In genomic region chr6:118903691-118904090, GRCh38 we compare ENCODE assay signal across 27 cellular contexts. TPM values are rescaled to one million over a fixed set of nuclear protein-coding genes. Genes with fewer than 3 reads are reported as not detected.
DNase-seq lines count a peak whose midpoint lies in the region; ATAC-seq, FAIRE-seq and TF ChIP-seq lines count a peak whose summit lies in the region.
"Had no signal": no experiment of that assay in that cellular context is flagged by ENCODE, and none has a peak within 500 bp of the region (broad histone marks: within the 10 kb centered on the region; RNA-seq: fewer than 3 reads in every experiment).

No MANE protein-coding gene starts in this region.

- H3K27ac Mint-ChIP-seq in activated T-cell treated with anti-CD3 and anti-CD28 coated beads, Interleukin-2, amount 50 U/mL, for 72 hours: peak overlapping the region; percentile 83
- H3K27ac Mint-ChIP-seq in GM23338: no peak overlapping the region
- H3K27ac Mint-ChIP-seq in central memory CD8-positive, alpha-beta T cell (ENCODE audit: low read depth): peak overlapping the region; percentile 71
- peak overlapping the region in 9 of 10 donors; percentile 6 to 80 (median 60) for H3K27ac Mint-ChIP-seq in naive thymus-derived CD8-positive, alpha-beta T cell
- H3K27ac Mint-ChIP-seq: dendritic cell treated with granulocyte-macrophage colony-stimulating factor and Interleukin-4, amounts not matched to agents 40 ng/mL and 50 ng/mL, for 4 days; nephron had no signal

- H3K4me3 Mint-ChIP-seq in activated T-cell treated with anti-CD3 and anti-CD28 coated beads, Interleukin-2, amount 50 U/mL, for 72 hours: no peak overlapping the region
- H3K4me3 Mint-ChIP-seq in GM23338: no peak overlapping the region
- H3K4me3 Mint-ChIP-seq in central memory CD8-positive, alpha-beta T cell: no peak overlapping the region
- no peak overlapping the region for H3K4me3 Mint-ChIP-seq in naive thymus-derived CD8-positive, alpha-beta T cell
- H3K4me3 Mint-ChIP-seq: dendritic cell treated with granulocyte-macrophage colony-stimulating factor and Interleukin-4, amounts not matched to agents 40 ng/mL and 50 ng/mL, for 4 days; nephron had no signal

- peaks cover 61% of the 10 kb centered on the region for H3K79me2 ChIP-seq in GM23338 (replicated peaks; ENCODE audit: insufficient read depth)

- H3K36me3 Mint-ChIP-seq in activated T-cell treated with anti-CD3 and anti-CD28 coated beads, Interleukin-2, amount 50 U/mL, for 72 hours (ENCODE audit: insufficient read depth in 2 of 2): peaks cover 13 to 55% of the 10 kb centered on the region in 2 donors
- H3K36me3 Mint-ChIP-seq in GM23338 (ENCODE audit: low read depth): peaks cover 81% of the 10 kb centered on the region
- peaks cover 50% of the 10 kb centered on the region for H3K36me3 Mint-ChIP-seq in central memory CD8-positive, alpha-beta T cell (ENCODE audit: insufficient read depth)
- H3K36me3 Mint-ChIP-seq in naive thymus-derived CD8-positive, alpha-beta T cell: peaks cover 0 to 92% (median 26%) of the 10 kb centered on the region in 3 donors

- H3K36me3 ChIP-seq in GM23338 (ENCODE audit: insufficient read depth): peaks cover 38% of the 10 kb centered on the region

- H3K4me2 ChIP-seq in GM23338: no peak overlapping the region

- no peak for DNase-seq in activated T-cell treated with anti-CD3 and anti-CD28 coated beads, Interleukin-2, amount 50 U/mL, for 72 hours
- DNase-seq in activated T-cell treated with anti-CD3 and anti-CD28 coated beads, Interleukin-2, amount 50 U/mL, for 48 hours: no peak
- DNase-seq in GM23338 (ENCODE audit: low spot score) (no peak), H54 (ENCODE audit: insufficient read length, low spot score) (no peak), omental fat pad (ENCODE audit: low spot score) (no peak)
- DNase-seq in central memory CD8-positive, alpha-beta T cell (ENCODE audit: low spot score in 2 of 2): no peak
- no peak for DNase-seq in naive thymus-derived CD8-positive, alpha-beta T cell
- no peak for DNase-seq in activated effector memory CD4-positive, alpha-beta T cell treated with anti-CD3 and anti-CD28 coated beads, Interleukin-2, amount 50 U/mL, for 16 hours
- DNase-seq: activated CD4-positive, alpha-beta T cell treated with anti-CD3 and anti-CD28 coated beads, Interleukin-2, amount 50 U/mL, for 48 hours; activated CD4-positive, CD25-positive, alpha-beta regulatory T cell; activated naive CD4-positive, alpha-beta T cell; aorta; left ventricle myocardium superior; midbrain; NCI-H2081; NCI-H226; RPMI8226; stimulated activated CD4-positive, alpha-beta T cell treated with anti-CD3 and anti-CD28 coated beads, Interleukin-2, amount 100 ng/mL, for 48 hours; upper lobe of right lung had no signal

- no peak overlapping the region for H3K4me3 ChIP-seq in GM23338
- H3K4me3 ChIP-seq: right atrium auricular region, SJSA1, suprapubic skin, upper lobe of right lung had no signal

- ATAC-seq in activated T-cell treated with anti-CD3 and anti-CD28 coated beads, Interleukin-2, amount 50 U/mL, for 72 hours (replicated peaks in 1 of 2): no peak
- no peak for ATAC-seq in GM23338
- no peak for ATAC-seq in central memory CD8-positive, alpha-beta T cell (replicated peaks; ENCODE audit: extremely low read depth, poor library complexity, severe bottlenecking)
- ATAC-seq in naive thymus-derived CD8-positive, alpha-beta T cell: no peak
- no peak for ATAC-seq in omental fat pad (ENCODE audit: low FRiP score)
- ATAC-seq: left ventricle myocardium superior, upper lobe of right lung had no signal

- TF ChIP-seq CTCF in GM23338 (conservative IDR thresholded peaks at IDR 0.05; ENCODE audit: low read depth in 2 of 2) (no peak), omental fat pad (IDR thresholded peaks at IDR 0.05) (no peak)

- no peak for FAIRE-seq in H54 (lab: Jason Lieb, UNC)
- FAIRE-seq: endothelial cell of umbilical vein, islet of Langerhans had no signal

- H3K27me3 ChIP-seq in GM23338 (ENCODE audit: insufficient read depth): no peaks in the 10 kb centered on the region
- H3K27me3 ChIP-seq: right atrium auricular region, SJSA1, suprapubic skin, upper lobe of right lung had no signal

- H3K9me2 ChIP-seq in GM23338 (ENCODE audit: insufficient read depth): no peaks in the 10 kb centered on the region

- 0 out of 2 replicates have a peak overlapping the region, but pooled peaks have one; percentile 48 for H3K27ac ChIP-seq in GM23338 (ENCODE audit: low read depth)
- H3K27ac ChIP-seq: parathyroid adenoma, right atrium auricular region, SJSA1, suprapubic skin, upper lobe of right lung had no signal

- POLR2A ChIA-PET in naive thymus-derived CD8-positive, alpha-beta T cell (lab: Charles Lee): interaction anchor here (3.2 kb wide), 1 partner anchor 10 kb away, joined by 18 read pairs; the partner anchor contains the start of gene ASF1A

- no peak for TF ChIP-seq POLR2A in H54 (IDR thresholded peaks at IDR 0.05; ENCODE audit: low read depth, low read length)

- no peak overlapping the region for H2AFZ ChIP-seq in GM23338
- H2AFZ ChIP-seq: parathyroid adenoma had no signal

- H3K4me1 ChIP-seq in GM23338 (ENCODE audit: insufficient read depth): peaks cover 14% of the 10 kb centered on the region; the same call in 1 of the 2 replicates
- H3K4me1 ChIP-seq: SJSA1 had no signal

- H3K27me3 Mint-ChIP-seq in activated T-cell treated with anti-CD3 and anti-CD28 coated beads, Interleukin-2, amount 50 U/mL, for 72 hours (ENCODE audit: low read depth): no peaks in the 10 kb centered on the region
- H3K27me3 Mint-ChIP-seq in GM23338 (ENCODE audit: insufficient read depth, low read depth, poor library complexity): peaks cover 2% of the 10 kb centered on the region
- no peaks in the 10 kb centered on the region for H3K27me3 Mint-ChIP-seq in central memory CD8-positive, alpha-beta T cell
- H3K27me3 Mint-ChIP-seq in naive thymus-derived CD8-positive, alpha-beta T cell: no peaks in the 10 kb centered on the region
- H3K27me3 Mint-ChIP-seq: dendritic cell treated with granulocyte-macrophage colony-stimulating factor and Interleukin-4, amounts not matched to agents 40 ng/mL and 50 ng/mL, for 4 days had no signal

- peaks cover 38% of the 10 kb centered on the region for H4K20me1 ChIP-seq in GM23338 (replicated peaks; ENCODE audit: insufficient read depth)

- no peaks in the 10 kb centered on the region for H3F3A ChIP-seq in GM23338 (replicated peaks; ENCODE audit: low read depth)

- H3K4me1 Mint-ChIP-seq in activated T-cell treated with anti-CD3 and anti-CD28 coated beads, Interleukin-2, amount 50 U/mL, for 72 hours (ENCODE audit: low read depth): peaks cover 78% of the 10 kb centered on the region
- peaks cover 22% of the 10 kb centered on the region for H3K4me1 Mint-ChIP-seq in GM23338
- H3K4me1 Mint-ChIP-seq in central memory CD8-positive, alpha-beta T cell: peaks cover 69% of the 10 kb centered on the region
- peaks cover 29 to 73% (median 66%) of the 10 kb centered on the region in 4 donors for H3K4me1 Mint-ChIP-seq in naive thymus-derived CD8-positive, alpha-beta T cell

- H3K9me3 Mint-ChIP-seq in activated T-cell treated with anti-CD3 and anti-CD28 coated beads, Interleukin-2, amount 50 U/mL, for 72 hours: no peaks in the 10 kb centered on the region
- H3K9me3 Mint-ChIP-seq in GM23338: no peaks in the 10 kb centered on the region
- no peaks in the 10 kb centered on the region for H3K9me3 Mint-ChIP-seq in central memory CD8-positive, alpha-beta T cell
- no peaks in the 10 kb centered on the region for H3K9me3 Mint-ChIP-seq in naive thymus-derived CD8-positive, alpha-beta T cell
- H3K9me3 Mint-ChIP-seq: dendritic cell treated with granulocyte-macrophage colony-stimulating factor and Interleukin-4, amounts not matched to agents 40 ng/mL and 50 ng/mL, for 4 days; nephron had no signal

TF ChIP-seq in GM23338, 12 proteins besides CTCF, POLR2A, EP300 and RAD21 (continues in another document):
- TF ChIP-seq CREB1 (CRISPR knock-in tag; IDR thresholded peaks at IDR 0.05; ENCODE audit: low read depth) (no peak), STAT1 (IDR thresholded peaks at IDR 0.05; ENCODE audit: unreplicated experiment) (no peak), JUNB (IDR thresholded peaks at IDR 0.05; ENCODE audit: unreplicated experiment) (no peak), NANOG (IDR thresholded peaks at IDR 0.05; ENCODE audit: borderline replicate concordance) (no peak), EZH2phosphoT487 (IDR thresholded peaks at IDR 0.05; ENCODE audit: unreplicated experiment) (no peak), POLR2AphosphoS5 (IDR thresholded peaks at IDR 0.05; ENCODE audit: low read depth) (no peak)

RNA-seq across cellular contexts. Expression of gene ASF1A, which starts 9.7 kb away (rescaled TPM):
- total RNA-seq in activated T-cell treated with anti-CD3 and anti-CD28 coated beads, Interleukin-2, amount 50 U/mL, for 72 hours: 10 to 100 TPM; 45.6 to 58.4 TPM
- 25.4 and 26.8 TPM in 2 replicates for total RNA-seq in GM23338 (2014; rRNA removed; shearing (Covaris generic))
- polyA plus RNA-seq in GM23338 (2016; fragmentation: Nextera tagmentation; extraction: Ambion mirVana): 49.2 and 72.2 TPM in 2 replicates
- 10 to 100 TPM; 61.2 to 70.9 TPM for total RNA-seq in naive thymus-derived CD8-positive, alpha-beta T cell
- polyA plus RNA-seq in naive thymus-derived CD8-positive, alpha-beta T cell: 10 to 100 TPM; 45.3 to 58.8 (median 47.7) TPM
- 1 to 10 TPM; 4.3 to 9.3 (median 5.7) TPM for total RNA-seq in omental fat pad

RNA-seq across cellular contexts. Expression of gene MCM9, which starts 31.3 kb away (rescaled TPM):
- total RNA-seq in activated T-cell treated with anti-CD3 and anti-CD28 coated beads, Interleukin-2, amount 50 U/mL, for 72 hours: 10 to 100 TPM; 18.4 to 22.9 TPM
- 16.6 and 24.8 TPM in 2 replicates for total RNA-seq in GM23338 (2014; rRNA removed; shearing (Covaris generic))
- polyA plus RNA-seq in GM23338 (2016; fragmentation: Nextera tagmentation; extraction: Ambion mirVana): 12.6 and 14.9 TPM in 2 replicates
- total RNA-seq in naive thymus-derived CD8-positive, alpha-beta T cell: 10 to 100 TPM; 31.0 to 34.2 TPM
- 10 to 100 TPM in 2 of 3 donors, 1 to 10 TPM in 1; 9.3 to 12.2 (median 10.7) TPM for polyA plus RNA-seq in naive thymus-derived CD8-positive, alpha-beta T cell
- total RNA-seq in omental fat pad: 10 to 100 TPM; 12.2 to 25.9 (median 14.3) TPM
